In genomic region chr2:208256192-208256782, GRCh38 we compare ENCODE assay signal across 8 cellular contexts. TPM values are rescaled to one million over a fixed set of nuclear protein-coding genes. Genes with fewer than 3 reads are reported as not detected.
DNase-seq lines count a peak whose midpoint lies in the region; ATAC-seq and TF ChIP-seq lines count a peak whose summit lies in the region.

No MANE protein-coding gene starts in this region.

- no peak for TF ChIP-seq POLR2A in transverse colon (IDR thresholded peaks at IDR 0.05)
- no peak for TF ChIP-seq POLR2A in ovary (IDR thresholded peaks at IDR 0.05)

- no peaks in the 10 kb centered on the region for H3K9me3 Mint-ChIP-seq in endothelial cell (ENCODE audit: unreplicated experiment)

- H3K27me3 ChIP-seq in cardiac muscle cell (no peaks in the 10 kb centered on the region), transverse colon (no peaks in the 10 kb centered on the region), lower lobe of right lung (ENCODE audit: low read depth) (no peaks in the 10 kb centered on the region), ovary (no peaks in the 10 kb centered on the region)

- H3K9me3 ChIP-seq in cardiac muscle cell (ENCODE audit: low read depth) (no peaks in the 10 kb centered on the region), transverse colon (no peaks in the 10 kb centered on the region), lower lobe of right lung (no peaks in the 10 kb centered on the region), ovary (no peaks in the 10 kb centered on the region)

- no peak overlapping the region for H3K27ac Mint-ChIP-seq in endothelial cell (ENCODE audit: unreplicated experiment)

- H3K4me3 ChIP-seq in cardiac muscle cell, result no peak overlapping the region
- H3K4me3 ChIP-seq in transverse colon, result no peak overlapping the region
- H3K4me3 ChIP-seq in lower lobe of right lung, result no peak overlapping the region
- H3K4me3 ChIP-seq in ovary, result no peak overlapping the region

- TF ChIP-seq EP300 in transverse colon (IDR thresholded peaks at IDR 0.05; ENCODE audit: low read depth) (no peak), ovary (IDR thresholded peaks at IDR 0.05) (no peak)

- in situ Hi-C loops in transverse colon (cut with MboI; ENCODE audit: low pct_ligation_motif_present in 1 of 4, low pct_unique_long_range_greater_than_20kb in 1 of 4, low sequenced_read_pairs in 3 of 4), result loop anchor here in 1 of 4 donors (25.0 kb wide), 3 partner anchors 644 to 1494 kb away; partner anchors contain the start of genes CREB1, FASTKD2 and MDH1B

- ATAC-seq in Right ventricle myocardium superior (ENCODE audit: poor library complexity) (no peak), lower lobe of right lung (no peak)

- 60 to 65% methylated on average over 9 to 10 of the region's 10 CpGs for WGBS in transverse colon (ENCODE audit: low coverage in 1 of 2), 2 donors
- WGBS in ovary, 3 donors, result 73 to 81% (median 80%) methylated on average over 10 of the region's 10 CpGs

- peak overlapping the region; percentile 89 for H3K4me3 Mint-ChIP-seq in endothelial cell (ENCODE audit: unreplicated experiment)

- H3K27ac ChIP-seq in cardiac muscle cell (peak overlapping the region; percentile 96), transverse colon (peak overlapping the region; percentile 47 to 92 (median 78)), lower lobe of right lung (no peak overlapping the region), ovary (no peak overlapping the region)

- DNase-seq in cardiac muscle cell (ENCODE audit: low read depth in 1 of 2, low spot score in 1 of 2) (peak in 1 of 2 donors; percentile 28), Right ventricle myocardium superior (no peak), OCI-M1 (lab: John Stamatoyannopoulos, UW) (peak; percentile 29), endothelial cell (ENCODE audit: low spot score) (no peak), transverse colon (no peak), lower lobe of right lung (no peak), CD1c-positive myeloid dendritic cell (ENCODE audit: extremely low spot score) (no peak), ovary (no peak)

- TF ChIP-seq CTCF in cardiac muscle cell (IDR thresholded peaks at IDR 0.05; ENCODE audit: low read depth, low read length) (peak; percentile 16), endothelial cell (IDR thresholded peaks at IDR 0.05; ENCODE audit: unreplicated experiment) (peak; percentile 29), transverse colon (IDR thresholded peaks at IDR 0.05) (no peak), lower lobe of right lung (IDR thresholded peaks at IDR 0.05) (no peak), ovary (IDR thresholded peaks at IDR 0.05) (no peak)

- H3K4me1 Mint-ChIP-seq in endothelial cell (ENCODE audit: unreplicated experiment), result peaks cover 26% of the 10 kb centered on the region

- intact Hi-C loops in Right ventricle myocardium superior (cut with DNase I) (no loop called here), transverse colon (cut with DNase I; ENCODE audit: low total_unique reads) (loop anchor here (1.0 to 5.0 kb wide), 2 partner anchors 10 to 1114 kb away; partner anchors contain the start of gene PIKFYVE), lower lobe of right lung (cut with DNase I) (no loop called here), ovary (cut with DNase I) (loop anchor here in 2 of 4 donors (10.0 kb wide), 1 partner anchor 151 kb away; no protein-coding TSS in a partner anchor)

- H3K27me3 Mint-ChIP-seq in endothelial cell (ENCODE audit: unreplicated experiment), result peaks cover 6% of the 10 kb centered on the region

- H3K36me3 Mint-ChIP-seq in endothelial cell (ENCODE audit: low read depth, unreplicated experiment), result peaks cover 9% of the 10 kb centered on the region

- no peaks in the 10 kb centered on the region for H3K36me3 ChIP-seq in cardiac muscle cell
- peaks cover 0 to 10% (median under 1%) of the 10 kb centered on the region in 4 donors for H3K36me3 ChIP-seq in transverse colon
- peaks cover 20% of the 10 kb centered on the region for H3K36me3 ChIP-seq in lower lobe of right lung
- H3K36me3 ChIP-seq in ovary, result no peaks in the 10 kb centered on the region

- H3K4me1 ChIP-seq in cardiac muscle cell (ENCODE audit: low read depth) (peaks cover 32% of the 10 kb centered on the region), transverse colon (peaks cover 0 to 48% (median 26%) of the 10 kb centered on the region in 4 donors), lower lobe of right lung (peaks cover 34% of the 10 kb centered on the region), ovary (ENCODE audit: insufficient read depth) (peaks cover 3% of the 10 kb centered on the region)

RNA-seq across cellular contexts. Expression of gene IDH1, which starts 1.4 kb away (rescaled TPM):
- total RNA-seq in cardiac muscle cell (85.4 and 138 TPM in 2 replicates), Right ventricle myocardium superior (43.6 TPM), endothelial cell (ENCODE audit: unreplicated experiment) (171 TPM), transverse colon (100 to 1,000 TPM in 3 of 4 donors, 10 to 100 TPM in 1; 47.9 to 164 (median 136) TPM), lower lobe of right lung (152 TPM), ovary (100 to 1,000 TPM in 1 of 7 donors, 10 to 100 TPM in 6; 39.9 to 148 (median 73.8) TPM)
- polyA plus RNA-seq in cardiac muscle cell (118 and 164 TPM in 2 replicates), ovary (100 to 1,000 TPM in 1 of 2 donors, 10 to 100 TPM in 1; 50.7 to 236 TPM)

RNA-seq across cellular contexts. Expression of gene PIKFYVE, which starts 9.8 kb away (rescaled TPM):
- total RNA-seq in cardiac muscle cell, result 15.3 and 24.3 TPM in 2 replicates
- 7.3 and 7.5 TPM in 2 replicates for polyA plus RNA-seq in cardiac muscle cell
- 13.2 TPM for total RNA-seq in Right ventricle myocardium superior
- total RNA-seq in endothelial cell (ENCODE audit: unreplicated experiment), result 52.7 TPM
- 10 to 100 TPM; 11.9 to 35.6 (median 18.0) TPM for total RNA-seq in transverse colon
- total RNA-seq in lower lobe of right lung, result 27.8 TPM
- total RNA-seq in ovary, result 10 to 100 TPM; 19.1 to 29.8 (median 23.4) TPM
- polyA plus RNA-seq in ovary, result 10 to 100 TPM in 1 of 2 donors, 1 to 10 TPM in 1; 6.9 to 11.5 TPM

Comparison
In these comparisons a context has a peak if more than half of its experiments do, and no peak if none do; other contexts are left out.
1. H3K27ac ChIP-seq: peak in cardiac muscle cell (single experiment) and transverse colon (4 of 4); none in lower lobe of right lung (single experiment) and ovary (0 of 2).
2. CTCF ChIP-seq: peak in cardiac muscle cell (single experiment) and endothelial cell (single experiment); none in transverse colon (0 of 5), lower lobe of right lung (single experiment) and ovary (0 of 3).